In the genomic region with DNA sequence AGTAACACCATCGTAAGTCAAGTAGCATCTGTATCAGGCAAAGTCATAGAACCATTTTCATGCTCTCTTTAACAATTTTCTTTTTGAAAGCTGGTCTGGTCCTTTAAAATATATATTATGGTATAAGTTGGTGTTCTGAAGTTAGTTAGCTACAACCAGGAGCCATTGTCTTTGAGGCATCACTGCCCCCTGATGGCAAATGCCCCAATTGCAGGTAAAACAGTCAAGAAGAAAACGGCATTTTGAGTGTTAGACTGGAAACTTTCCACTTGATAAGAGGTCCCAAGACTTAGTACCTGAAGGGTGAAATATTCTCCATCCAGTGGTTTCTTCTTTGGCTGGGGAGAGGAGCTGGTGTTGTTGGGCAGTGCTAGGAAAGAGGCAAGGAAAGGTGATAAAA, we compare ENCODE assay signal across 10 cellular contexts. TPM values are rescaled to one million over a fixed set of nuclear protein-coding genes. Genes with fewer than 3 reads are reported as not detected.
A peak's percentile ranks its signal among the peaks of the same experiment; 100 is the strongest.
DNase-seq lines count a peak whose midpoint lies in the region; ATAC-seq and TF ChIP-seq lines count a peak whose summit lies in the region.
"Had no signal": no experiment of that assay in that cellular context is flagged by ENCODE, and none has a peak within 500 bp of the region (broad histone marks: within the 10 kb centered on the region; RNA-seq: fewer than 3 reads in every experiment).

No MANE protein-coding gene starts in this region.

- WGBS in aorta, 2 donors, result 93 to 95% methylated on average over 2 of the region's 2 CpGs

- peaks cover 11% of the 10 kb centered on the region for H3K36me3 ChIP-seq in SJCRH30
- peaks cover 6 to 11% of the 10 kb centered on the region in 2 donors for H3K36me3 ChIP-seq in aorta (ENCODE audit: control insufficient read depth in 1 of 2, insufficient read depth in 2 of 2, low read length in 1 of 2)

- peak; percentile 70 for DNase-seq in activated effector memory CD4-positive, alpha-beta T cell treated with anti-CD3 and anti-CD28 coated beads, Interleukin-2, amount 50 U/mL, for 16 hours
- DNase-seq in activated effector memory CD4-positive, alpha-beta T cell treated with Interleukin-2 at 50 U/mL for 16 hours, result no peak
- DNase-seq in SJCRH30 (peak; percentile 24 to 59), epithelial cell of proximal tubule (ENCODE audit: low read depth) (no peak), GOT3 (lab: John Stamatoyannopoulos, UW) (no peak), aorta (no peak)
- DNase-seq in stimulated activated naive CD8-positive, alpha-beta T cell treated with anti-CD3 and anti-CD28 coated beads, Interleukin-15, Interleukin-2, amounts not matched to agents 100 U/mL and 50 U/mL, for 24 hours, result peak; percentile 61

- H3K9me3 ChIP-seq in SJCRH30 (replicated peaks) (no peaks in the 10 kb centered on the region), aorta (ENCODE audit: control insufficient read depth, low read length) (peaks cover 3% of the 10 kb centered on the region)

- H3K27ac ChIP-seq in SJCRH30 (no peak overlapping the region), aorta (ENCODE audit: low read depth in 1 of 2, low read length in 2 of 2) (no peak overlapping the region)
- H3K27ac ChIP-seq: KMS-11 had no signal

- no peaks in the 10 kb centered on the region for H3K27me3 ChIP-seq in SJCRH30
- H3K27me3 ChIP-seq in aorta (ENCODE audit: control insufficient read depth in 1 of 2, insufficient read depth in 2 of 2, low read length in 1 of 2), result no peaks in the 10 kb centered on the region

- H3K4me1 ChIP-seq in SJCRH30, result no peaks in the 10 kb centered on the region
- H3K4me1 ChIP-seq in aorta (ENCODE audit: control insufficient read depth in 1 of 2, insufficient read depth in 2 of 2, low read length in 2 of 2), result no peaks in the 10 kb centered on the region

- ATAC-seq in stimulated activated naive CD8-positive, alpha-beta T cell treated with anti-CD3 and anti-CD28 coated beads, Interleukin-15, Interleukin-2, amounts not matched to agents 100 U/mL and 50 U/mL, for 24 hours, result no peak
- ATAC-seq in HG03521 (IDR thresholded peaks at IDR 0.05; ENCODE audit: unreplicated experiment), result no peak
- ATAC-seq in aorta (ENCODE audit: low FRiP score), result no peak

- peak; percentile 53 for TF ChIP-seq CTCF in epithelial cell of proximal tubule (conservative IDR thresholded peaks at IDR 0.05; ENCODE audit: low read depth, low read length)

- intact Hi-C loops in aorta (cut with DNase I), result no loop called here

- H3K4me3 ChIP-seq in SJCRH30 (no peak overlapping the region), epithelial cell of proximal tubule (ENCODE audit: low read depth, low read length) (no peak overlapping the region), aorta (ENCODE audit: low read length in 2 of 2) (no peak overlapping the region)

RNA-seq across cellular contexts. Expression of a gene that starts 14.1 kb away (rescaled TPM):
- total RNA-seq in SJCRH30 (2014; rRNA removed; shearing (Covaris generic)), result 37.8 and 39.5 TPM in 2 replicates
- total RNA-seq in epithelial cell of proximal tubule, result 49.4 and 89.4 TPM in 2 replicates
- total RNA-seq in aorta, result 10 to 100 TPM; 26.8 to 45.3 TPM
- polyA plus RNA-seq in aorta, result 10 to 100 TPM in 1 of 2 donors, 1 to 10 TPM in 1; 9.5 to 10.2 TPM

RNA-seq across cellular contexts. Expression of a gene that starts 15.0 kb away (rescaled TPM):
- total RNA-seq in SJCRH30 (2014; rRNA removed; shearing (Covaris generic)), result 14.9 and 15.6 TPM in 2 replicates
- total RNA-seq in epithelial cell of proximal tubule (14.9 and 41.6 TPM in 2 replicates), aorta (1 to 10 TPM; 3.6 to 4.8 TPM)
- 1 to 10 TPM; 4.8 to 7.3 TPM for polyA plus RNA-seq in aorta

RNA-seq across cellular contexts. Expression of a gene that starts 22.5 kb away (rescaled TPM):
- total RNA-seq in SJCRH30 (2014; rRNA removed; shearing (Covaris generic)), result 0.04 and 0.10 TPM in 2 replicates
- total RNA-seq in epithelial cell of proximal tubule, result not detected in 2 replicates
- total RNA-seq in aorta, result 1 to 10 TPM; 2.0 to 7.2 TPM
- polyA plus RNA-seq in aorta, result 1 to 10 TPM; 1.9 to 2.8 TPM
- total RNA-seq: myocyte had no signal

RNA-seq across cellular contexts. Expression of a gene that starts 31.8 kb away (rescaled TPM):
- 3.5 and 4.1 TPM in 2 replicates for total RNA-seq in SJCRH30 (2014; rRNA removed; shearing (Covaris generic))
- total RNA-seq in epithelial cell of proximal tubule (0.94 and 1.7 TPM in 2 replicates), aorta (under 1 TPM; 0.19 to 0.84 TPM)
- polyA plus RNA-seq in aorta, result under 1 TPM in 1 of 2 donors, not detected in 1; 0.15 TPM

RNA-seq across cellular contexts. Expression of a gene that starts 43.3 kb away (rescaled TPM):
- total RNA-seq in SJCRH30 (2014; rRNA removed; shearing (Covaris generic)), result 0.14 and 0.38 TPM in 2 replicates
- total RNA-seq in epithelial cell of proximal tubule (not detected in 2 replicates), aorta (under 1 TPM in 1 of 2 donors, not detected in 1; 0.33 TPM)
- under 1 TPM in 1 of 2 donors, not detected in 1; 0.20 TPM for polyA plus RNA-seq in aorta

Comparison
In these comparisons a context has a peak if more than half of its experiments do, and no peak if none do; other contexts are left out.
1. DNase-seq: peak in activated effector memory CD4-positive, alpha-beta T cell treated with anti-CD3 and anti-CD28 coated beads, Interleukin-2, amount 50 U/mL, for 16 hours (single experiment), SJCRH30 (2 of 2) and stimulated activated naive CD8-positive, alpha-beta T cell treated with anti-CD3 and anti-CD28 coated beads, Interleukin-15, Interleukin-2, amounts not matched to agents 100 U/mL and 50 U/mL, for 24 hours (single experiment); none in activated effector memory CD4-positive, alpha-beta T cell treated with Interleukin-2 at 50 U/mL for 16 hours (single experiment), epithelial cell of proximal tubule (single experiment), GOT3 (single experiment) and aorta (0 of 2).